22 cellular contexts compared by ENCODE assay signal in genomic region chr14:78345346-78345745, GRCh38.
"Had no signal": no experiment of that assay in that cellular context is flagged by ENCODE, and none has a peak within 500 bp of the region (broad histone marks: within the 10 kb centered on the region; RNA-seq: fewer than 3 reads in every experiment).

No MANE protein-coding gene starts in this region.

- DNase-seq: activated CD4-positive, alpha-beta memory T cell treated with anti-CD3 and anti-CD28 coated beads for 36 hours; activated CD4-positive, alpha-beta T cell treated with anti-CD3 and anti-CD28 coated beads for 36 hours; activated CD8-positive, alpha-beta memory T cell treated with anti-CD3 and anti-CD28 coated beads, Interleukin-2, amount 10 ng/mL, durations not matched to agents 7 days and 5 days; activated naive CD4-positive, alpha-beta T cell; activated naive CD8-positive, alpha-beta T cell treated with anti-CD3 and anti-CD28 coated beads, Interleukin-2, amount 10 ng/mL, durations not matched to agents 7 days and 5 days; amygdala; dermis blood vessel endothelial cell; effector memory CD8-positive, alpha-beta T cell; esophagus squamous epithelium; immature natural killer cell; kidney glomerular epithelial cell; left ventricle myocardium inferior; mammary epithelial cell; midbrain; psoas muscle; right cardiac atrium; stimulated activated CD4-positive, alpha-beta T cell treated with anti-CD3 and anti-CD28 coated beads, Interleukin-4, amount 100 ng/mL, for 1 hour; stimulated activated naive CD8-positive, alpha-beta T cell treated with anti-CD3 and anti-CD28 coated beads, Interleukin-15, amount 100 ng/mL, for 72 hours; upper lobe of right lung had no signal

- H3K9me3 Mint-ChIP-seq: activated CD4-positive, alpha-beta memory T cell treated with anti-CD3 and anti-CD28 coated beads for 36 hours; activated naive CD8-positive, alpha-beta T cell treated with anti-CD3 and anti-CD28 coated beads, Interleukin-2, amount 10 ng/mL, durations not matched to agents 7 days and 5 days; effector memory CD8-positive, alpha-beta T cell; neural crest cell; stimulated activated naive CD8-positive, alpha-beta T cell treated with anti-CD3 and anti-CD28 coated beads, Interleukin-15, amount 100 ng/mL, for 72 hours; WTC11 had no signal

- H3K4me1 Mint-ChIP-seq: activated CD4-positive, alpha-beta T cell treated with anti-CD3 and anti-CD28 coated beads for 36 hours; activated CD8-positive, alpha-beta memory T cell treated with anti-CD3 and anti-CD28 coated beads, Interleukin-2, amount 10 ng/mL, durations not matched to agents 7 days and 5 days; activated naive CD8-positive, alpha-beta T cell treated with anti-CD3 and anti-CD28 coated beads, Interleukin-2, amount 10 ng/mL, durations not matched to agents 7 days and 5 days; activated T-helper 17 cell treated with anti-CD3 and anti-CD28 coated beads, Interleukin-2, amount 50 U/mL, for 72 hours; immature natural killer cell; neural crest cell; stimulated activated naive CD8-positive, alpha-beta T cell treated with anti-CD3 and anti-CD28 coated beads, Interleukin-15, amount 100 ng/mL, for 72 hours had no signal

- H3K27ac Mint-ChIP-seq: activated CD4-positive, alpha-beta memory T cell treated with anti-CD3 and anti-CD28 coated beads for 36 hours; activated CD4-positive, alpha-beta T cell treated with anti-CD3 and anti-CD28 coated beads for 36 hours; activated CD8-positive, alpha-beta memory T cell treated with anti-CD3 and anti-CD28 coated beads, Interleukin-2, amount 10 ng/mL, durations not matched to agents 7 days and 5 days; activated naive CD8-positive, alpha-beta T cell treated with anti-CD3 and anti-CD28 coated beads, Interleukin-2, amount 10 ng/mL, durations not matched to agents 7 days and 5 days; activated T-helper 17 cell treated with anti-CD3 and anti-CD28 coated beads, Interleukin-2, amount 50 U/mL, for 72 hours; effector memory CD8-positive, alpha-beta T cell; immature natural killer cell; stimulated activated naive CD8-positive, alpha-beta T cell treated with anti-CD3 and anti-CD28 coated beads, Interleukin-15, amount 100 ng/mL, for 72 hours; WTC11 had no signal

- H3K27me3 Mint-ChIP-seq: activated CD4-positive, alpha-beta memory T cell treated with anti-CD3 and anti-CD28 coated beads for 36 hours; activated CD8-positive, alpha-beta memory T cell treated with anti-CD3 and anti-CD28 coated beads, Interleukin-2, amount 10 ng/mL, durations not matched to agents 7 days and 5 days; effector memory CD8-positive, alpha-beta T cell; stimulated activated naive CD8-positive, alpha-beta T cell treated with anti-CD3 and anti-CD28 coated beads, Interleukin-15, amount 100 ng/mL, for 72 hours had no signal

- H3K36me3 Mint-ChIP-seq: activated CD4-positive, alpha-beta memory T cell treated with anti-CD3 and anti-CD28 coated beads for 36 hours; activated CD8-positive, alpha-beta memory T cell treated with anti-CD3 and anti-CD28 coated beads, Interleukin-2, amount 10 ng/mL, durations not matched to agents 7 days and 5 days; activated naive CD8-positive, alpha-beta T cell treated with anti-CD3 and anti-CD28 coated beads, Interleukin-2, amount 10 ng/mL, durations not matched to agents 7 days and 5 days; immature natural killer cell; WTC11 had no signal

- ATAC-seq: activated CD4-positive, alpha-beta T cell treated with anti-CD3 and anti-CD28 coated beads for 36 hours; activated CD8-positive, alpha-beta memory T cell treated with anti-CD3 and anti-CD28 coated beads, Interleukin-2, amount 10 ng/mL, durations not matched to agents 7 days and 5 days; activated T-helper 17 cell treated with anti-CD3 and anti-CD28 coated beads, Interleukin-2, amount 50 U/mL, for 72 hours; effector memory CD8-positive, alpha-beta T cell; psoas muscle; right cardiac atrium; stimulated activated naive CD8-positive, alpha-beta T cell treated with anti-CD3 and anti-CD28 coated beads, Interleukin-15, amount 100 ng/mL, for 72 hours; upper lobe of right lung; WTC11 had no signal

- H3K4me3 Mint-ChIP-seq: activated CD4-positive, alpha-beta memory T cell treated with anti-CD3 and anti-CD28 coated beads for 36 hours; activated CD4-positive, alpha-beta T cell treated with anti-CD3 and anti-CD28 coated beads for 36 hours; activated CD8-positive, alpha-beta memory T cell treated with anti-CD3 and anti-CD28 coated beads, Interleukin-2, amount 10 ng/mL, durations not matched to agents 7 days and 5 days; activated naive CD8-positive, alpha-beta T cell treated with anti-CD3 and anti-CD28 coated beads, Interleukin-2, amount 10 ng/mL, durations not matched to agents 7 days and 5 days; activated T-helper 17 cell treated with anti-CD3 and anti-CD28 coated beads, Interleukin-2, amount 50 U/mL, for 72 hours; effector memory CD8-positive, alpha-beta T cell; immature natural killer cell; neural crest cell; stimulated activated naive CD8-positive, alpha-beta T cell treated with anti-CD3 and anti-CD28 coated beads, Interleukin-15, amount 100 ng/mL, for 72 hours; WTC11 had no signal
